Comparison of ENCODE assay signal across 15 cellular contexts in genomic region chr2:51717318-51717717, GRCh38.
DNase-seq lines count a peak whose midpoint lies in the region; ATAC-seq and FAIRE-seq lines count a peak whose summit lies in the region.
"Had no signal": no experiment of that assay in that cellular context is flagged by ENCODE, and none has a peak within 500 bp of the region (broad histone marks: within the 10 kb centered on the region; RNA-seq: fewer than 3 reads in every experiment).

No MANE protein-coding gene starts in this region.

- H3K27me3 Mint-ChIP-seq in activated CD8-positive, alpha-beta memory T cell treated with anti-CD3 and anti-CD28 coated beads, Interleukin-2, amount 10 ng/mL, durations not matched to agents 7 days and 5 days = no peaks in the 10 kb centered on the region
- H3K27me3 Mint-ChIP-seq: activated naive CD8-positive, alpha-beta T cell treated with anti-CD3 and anti-CD28 coated beads, Interleukin-2, amount 10 ng/mL, durations not matched to agents 7 days and 5 days; dendritic cell treated with granulocyte-macrophage colony-stimulating factor and Interleukin-4, amounts not matched to agents 40 ng/mL and 50 ng/mL, for 4 days; T-helper 17 cell had no signal

- H3K9me3 Mint-ChIP-seq in activated CD8-positive, alpha-beta memory T cell treated with anti-CD3 and anti-CD28 coated beads, Interleukin-2, amount 10 ng/mL, durations not matched to agents 7 days and 5 days (ENCODE audit: low read depth) = peaks cover 8% of the 10 kb centered on the region

- no peak for ATAC-seq in HG03135 (IDR thresholded peaks at IDR 0.05; ENCODE audit: unreplicated experiment)
- no peak for ATAC-seq in activated CD8-positive, alpha-beta memory T cell treated with anti-CD3 and anti-CD28 coated beads, Interleukin-2, amount 10 ng/mL, durations not matched to agents 7 days and 5 days
- ATAC-seq: T-helper 17 cell had no signal

- peak; percentile 72 for FAIRE-seq in colon (lab: Jason Lieb, UNC)

- no peaks in the 10 kb centered on the region for H3K36me3 Mint-ChIP-seq in activated CD8-positive, alpha-beta memory T cell treated with anti-CD3 and anti-CD28 coated beads, Interleukin-2, amount 10 ng/mL, durations not matched to agents 7 days and 5 days
- H3K36me3 Mint-ChIP-seq: activated naive CD8-positive, alpha-beta T cell treated with anti-CD3 and anti-CD28 coated beads, Interleukin-2, amount 10 ng/mL, durations not matched to agents 7 days and 5 days had no signal

- H3K4me1 Mint-ChIP-seq in activated CD8-positive, alpha-beta memory T cell treated with anti-CD3 and anti-CD28 coated beads, Interleukin-2, amount 10 ng/mL, durations not matched to agents 7 days and 5 days = no peaks in the 10 kb centered on the region
- H3K4me1 Mint-ChIP-seq: activated naive CD8-positive, alpha-beta T cell treated with anti-CD3 and anti-CD28 coated beads, Interleukin-2, amount 10 ng/mL, durations not matched to agents 7 days and 5 days; H9; T-helper 17 cell had no signal

- DNase-seq in COLO829 (ENCODE audit: low spot score) = peak; percentile 11
- DNase-seq in LHCN-M2 (ENCODE audit: low read depth) = peak; percentile 86
- peak; percentile 82 for DNase-seq in kidney tubule cell (ENCODE audit: low spot score)
- DNase-seq in activated CD8-positive, alpha-beta memory T cell treated with anti-CD3 and anti-CD28 coated beads, Interleukin-2, amount 10 ng/mL, durations not matched to agents 7 days and 5 days = no peak
- DNase-seq in KG1 (lab: John Stamatoyannopoulos, UW) = no peak
- no peak for DNase-seq in inferior parietal cortex (ENCODE audit: extremely low spot score)
- DNase-seq: activated naive CD8-positive, alpha-beta T cell treated with anti-CD3 and anti-CD28 coated beads, Interleukin-2, amount 10 ng/mL, durations not matched to agents 7 days and 5 days; H9; MG63; NCI-H2029 treated with DMSO at 0.1 percent for 48 hours; stimulated activated CD4-positive, alpha-beta T cell treated with anti-CD3 and anti-CD28 coated beads, Interleukin-12 subunit alpha, Interleukin-12 subunit beta, amount 100 ng/mL, for 4 hours; T-helper 17 cell had no signal

- no peak overlapping the region for H3K4me3 Mint-ChIP-seq in activated CD8-positive, alpha-beta memory T cell treated with anti-CD3 and anti-CD28 coated beads, Interleukin-2, amount 10 ng/mL, durations not matched to agents 7 days and 5 days
- H3K4me3 Mint-ChIP-seq: activated naive CD8-positive, alpha-beta T cell treated with anti-CD3 and anti-CD28 coated beads, Interleukin-2, amount 10 ng/mL, durations not matched to agents 7 days and 5 days; dendritic cell treated with granulocyte-macrophage colony-stimulating factor and Interleukin-4, amounts not matched to agents 40 ng/mL and 50 ng/mL, for 4 days; H9; T-helper 17 cell had no signal

- H3K27ac Mint-ChIP-seq in activated CD8-positive, alpha-beta memory T cell treated with anti-CD3 and anti-CD28 coated beads, Interleukin-2, amount 10 ng/mL, durations not matched to agents 7 days and 5 days = no peak overlapping the region
- H3K27ac Mint-ChIP-seq: activated naive CD8-positive, alpha-beta T cell treated with anti-CD3 and anti-CD28 coated beads, Interleukin-2, amount 10 ng/mL, durations not matched to agents 7 days and 5 days; dendritic cell treated with granulocyte-macrophage colony-stimulating factor and Interleukin-4, amounts not matched to agents 40 ng/mL and 50 ng/mL, for 4 days; H9; T-helper 17 cell had no signal

- CTCF ChIA-PET in activated CD8-positive, alpha-beta memory T cell treated with anti-CD3 and anti-CD28 coated beads, Interleukin-2, amount 10 ng/mL, durations not matched to agents 7 days and 5 days (lab: Charles Lee) = no interaction called here

Comparison
In these comparisons a context has a peak if more than half of its experiments do, and no peak if none do; other contexts are left out.
1. DNase-seq: peak in COLO829 (single experiment), LHCN-M2 (single experiment) and kidney tubule cell (single experiment); none in activated CD8-positive, alpha-beta memory T cell treated with anti-CD3 and anti-CD28 coated beads, Interleukin-2, amount 10 ng/mL, durations not matched to agents 7 days and 5 days (single experiment), KG1 (single experiment) and inferior parietal cortex (single experiment).